27 cellular contexts compared by ENCODE assay signal in the genomic region with DNA sequence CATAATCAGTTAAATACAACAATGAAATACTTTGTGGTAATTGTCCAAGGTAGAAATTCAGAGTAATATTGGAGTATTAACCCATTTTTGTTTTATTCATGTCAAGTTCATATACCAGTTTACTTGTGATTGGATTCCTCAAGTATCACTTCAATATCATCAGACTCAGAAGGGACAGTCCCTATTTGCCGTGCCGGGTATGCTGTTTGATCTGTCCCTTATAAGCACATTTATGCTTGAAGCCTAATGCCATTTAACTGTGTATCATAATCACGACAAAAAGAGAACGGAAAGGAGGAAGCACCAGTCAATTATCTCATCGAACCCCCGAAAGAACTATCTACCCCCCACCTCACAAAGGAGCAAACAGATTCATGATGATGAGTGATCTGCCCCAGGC.
"Had no signal": no experiment of that assay in that cellular context is flagged by ENCODE, and none has a peak within 500 bp of the region (broad histone marks: within the 10 kb centered on the region; RNA-seq: fewer than 3 reads in every experiment).

No MANE protein-coding gene starts in this region.

- H3K27ac Mint-ChIP-seq: dendritic cell treated with granulocyte-macrophage colony-stimulating factor and Interleukin-4, amounts not matched to agents 40 ng/mL and 50 ng/mL, for 4 days; endodermal cell; mesothelial cell of epicardium had no signal

- H3K79me2 ChIP-seq: hepatocyte had no signal

- H3K36me3 Mint-ChIP-seq: immature natural killer cell, mesothelial cell of epicardium, naive B cell had no signal

- H3K4me1 ChIP-seq: colonic mucosa, esophagus squamous epithelium, gastrocnemius medialis, heart left ventricle, lower lobe of right lung had no signal

- H3K27me3 ChIP-seq: hepatocyte had no signal

- H2AFZ ChIP-seq: hepatocyte had no signal

- DNase-seq: colonic mucosa; cortex of kidney; effector CD8-positive, alpha-beta T cell; effector memory CD8-positive, alpha-beta T cell; erythroblast; esophagus squamous epithelium; foreskin fibroblast; foreskin melanocyte; gastrocnemius medialis; heart left ventricle; immature natural killer cell; islet precursor cell; kidney; kidney glomerular epithelial cell; left colon; left ventricle myocardium superior; lower lobe of right lung; mesenchymal stem cell; mucosa of descending colon; naive B cell had no signal

- H3K9me3 Mint-ChIP-seq: dendritic cell treated with granulocyte-macrophage colony-stimulating factor and Interleukin-4, amounts not matched to agents 40 ng/mL and 50 ng/mL, for 4 days; effector memory CD8-positive, alpha-beta T cell; immature natural killer cell had no signal

- H3K9me3 ChIP-seq: colonic mucosa, esophagus squamous epithelium, gastrocnemius medialis, heart left ventricle, lower lobe of right lung, mucosa of descending colon had no signal

- ATAC-seq: effector memory CD8-positive, alpha-beta T cell; esophagus mucosa; gastrocnemius medialis; heart left ventricle; left colon; left lobe of liver; left ventricle myocardium superior; lower lobe of right lung; mucosa of descending colon had no signal

- H3K4me3 ChIP-seq: colonic mucosa, esophagus squamous epithelium, gastrocnemius medialis, hepatocyte, lower lobe of right lung, mucosa of descending colon had no signal

- H3K27ac ChIP-seq: colonic mucosa, epithelial cell of prostate, esophagus squamous epithelium, gastrocnemius medialis, heart left ventricle, hepatocyte, lower lobe of right lung had no signal

- H3K4me3 Mint-ChIP-seq: dendritic cell treated with granulocyte-macrophage colony-stimulating factor and Interleukin-4, amounts not matched to agents 40 ng/mL and 50 ng/mL, for 4 days; effector memory CD8-positive, alpha-beta T cell; endodermal cell; immature natural killer cell; mesothelial cell of epicardium had no signal

- H3K36me3 ChIP-seq: colonic mucosa, esophagus squamous epithelium, gastrocnemius medialis, heart left ventricle, lower lobe of right lung had no signal
